15 cellular contexts compared by ENCODE assay signal in genomic region chr13:26695891-26696311, GRCh38.
"Had no signal": no experiment of that assay in that cellular context is flagged by ENCODE, and none has a peak within 500 bp of the region (broad histone marks: within the 10 kb centered on the region; RNA-seq: fewer than 3 reads in every experiment).

No MANE protein-coding gene starts in this region.

- H3K27me3 Mint-ChIP-seq: activated CD4-positive, alpha-beta T cell treated with anti-CD3 and anti-CD28 coated beads for 36 hours had no signal

- H3K27ac ChIP-seq: ascending aorta, spleen had no signal

- H3K4me1 Mint-ChIP-seq: activated CD4-positive, alpha-beta T cell treated with anti-CD3 and anti-CD28 coated beads for 36 hours; activated naive CD8-positive, alpha-beta T cell treated with anti-CD3 and anti-CD28 coated beads, Interleukin-2, amount 50 U/mL, for 24 hours; stimulated activated naive B cell treated with anti-CD40 and anti-IgM and Interleukin-4, amounts not matched to agents 10 μg/mL and 1 μg/mL and 100 μg/mL, for 72 hours had no signal

- DNase-seq: activated CD4-positive, alpha-beta T cell treated with anti-CD3 and anti-CD28 coated beads for 36 hours; activated CD8-positive, alpha-beta T cell treated with anti-CD3 and anti-CD28 coated beads, Interleukin-2, amount 10 ng/mL, durations not matched to agents 7 days and 5 days; activated naive CD4-positive, alpha-beta T cell treated with Interleukin-2 at 50 U/mL for 16 hours; activated naive CD8-positive, alpha-beta T cell treated with anti-CD3 and anti-CD28 coated beads, Interleukin-2, amount 50 U/mL, for 24 hours; foreskin melanocyte; head of caudate nucleus; spleen; stimulated activated CD4-positive, alpha-beta T cell treated with anti-CD3 and anti-CD28 coated beads, Interleukin-2, amount 100 ng/mL, for 24 hours; stimulated activated naive B cell treated with anti-CD40 and anti-IgM and Interleukin-4, amounts not matched to agents 10 μg/mL and 1 μg/mL and 100 μg/mL, for 72 hours; SW 1271; trophoblast cell had no signal

- H3K4me3 ChIP-seq: ascending aorta, spleen had no signal

- ATAC-seq: activated CD4-positive, alpha-beta T cell treated with anti-CD3 and anti-CD28 coated beads for 36 hours; activated CD8-positive, alpha-beta T cell treated with anti-CD3 and anti-CD28 coated beads, Interleukin-2, amount 10 ng/mL, durations not matched to agents 7 days and 5 days; activated naive CD8-positive, alpha-beta T cell treated with anti-CD3 and anti-CD28 coated beads, Interleukin-2, amount 50 U/mL, for 24 hours; sciatic nerve; stimulated activated naive B cell treated with anti-CD40 and anti-IgM and Interleukin-4, amounts not matched to agents 10 μg/mL and 1 μg/mL and 100 μg/mL, for 72 hours had no signal

- H3K4me3 Mint-ChIP-seq: activated CD4-positive, alpha-beta T cell treated with anti-CD3 and anti-CD28 coated beads for 36 hours; activated CD8-positive, alpha-beta T cell treated with anti-CD3 and anti-CD28 coated beads, Interleukin-2, amount 10 ng/mL, durations not matched to agents 7 days and 5 days; activated naive CD8-positive, alpha-beta T cell treated with anti-CD3 and anti-CD28 coated beads, Interleukin-2, amount 50 U/mL, for 24 hours; mesothelial cell of epicardium; stimulated activated naive B cell treated with anti-CD40 and anti-IgM and Interleukin-4, amounts not matched to agents 10 μg/mL and 1 μg/mL and 100 μg/mL, for 72 hours; T-helper 2 cell treated with Interferon-gamma antibody and Interleukin-4, amounts not matched to agents 5 μg/mL and 100 μg/mL, for 36 hours had no signal

- H3K27me3 ChIP-seq: ascending aorta, spleen had no signal

- H3K36me3 ChIP-seq: spleen had no signal

- H3K27ac Mint-ChIP-seq: activated CD4-positive, alpha-beta T cell treated with anti-CD3 and anti-CD28 coated beads for 36 hours; activated CD8-positive, alpha-beta T cell treated with anti-CD3 and anti-CD28 coated beads, Interleukin-2, amount 10 ng/mL, durations not matched to agents 7 days and 5 days; activated naive CD8-positive, alpha-beta T cell treated with anti-CD3 and anti-CD28 coated beads, Interleukin-2, amount 50 U/mL, for 24 hours; mesothelial cell of epicardium; stimulated activated naive B cell treated with anti-CD40 and anti-IgM and Interleukin-4, amounts not matched to agents 10 μg/mL and 1 μg/mL and 100 μg/mL, for 72 hours; T-helper 2 cell treated with Interferon-gamma antibody and Interleukin-4, amounts not matched to agents 5 μg/mL and 100 μg/mL, for 36 hours had no signal
